In the genomic region with DNA sequence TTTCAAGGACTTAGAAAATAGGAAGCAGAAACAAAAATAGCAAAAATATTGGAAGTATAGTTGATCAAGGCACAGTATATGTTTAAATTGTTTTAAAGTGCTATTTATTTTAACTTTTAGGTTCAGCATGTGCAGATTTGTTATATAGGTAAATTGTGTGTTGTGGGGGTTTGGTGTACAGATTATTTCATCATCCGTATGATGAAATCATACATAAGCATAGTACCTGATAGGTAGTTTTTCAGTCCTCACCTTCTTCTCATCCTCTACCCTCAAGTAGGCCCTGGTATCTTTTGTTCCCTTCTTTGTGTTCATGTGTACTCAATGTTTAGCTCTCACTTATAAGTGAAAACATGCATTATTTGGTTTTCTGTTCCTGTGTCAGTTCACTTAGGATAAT, we compare ENCODE assay signal across 15 cellular contexts. TPM values are rescaled to one million over a fixed set of nuclear protein-coding genes. Genes with fewer than 3 reads are reported as not detected.
DNase-seq lines count a peak whose midpoint lies in the region; ATAC-seq and TF ChIP-seq lines count a peak whose summit lies in the region.
"Had no signal": no experiment of that assay in that cellular context is flagged by ENCODE, and none has a peak within 500 bp of the region (broad histone marks: within the 10 kb centered on the region; RNA-seq: fewer than 3 reads in every experiment).

No MANE protein-coding gene starts in this region.

- no peaks in the 10 kb centered on the region for H3K27me3 ChIP-seq in OCI-LY1 (ENCODE audit: insufficient read depth, low read length)

- H3K27me3 Mint-ChIP-seq in activated naive CD4-positive, alpha-beta T cell treated with anti-CD3 and anti-CD28 coated beads, Interleukin-2, amount 50 U/mL, for 24 hours = no peaks in the 10 kb centered on the region
- H3K27me3 Mint-ChIP-seq in activated naive CD8-positive, alpha-beta T cell treated with anti-CD3 and anti-CD28 coated beads for 36 hours = no peaks in the 10 kb centered on the region
- H3K27me3 Mint-ChIP-seq: B cell; CD8-positive, alpha-beta memory T cell had no signal

- peak overlapping the region; percentile 62 for H3K27ac ChIP-seq in OCI-LY1 (ENCODE audit: low read depth, low read length, poor library complexity, severe bottlenecking)

- H3K9ac ChIP-seq in OCI-LY1 (ENCODE audit: low read length) = no peak overlapping the region

- H3K9me3 Mint-ChIP-seq in activated naive CD4-positive, alpha-beta T cell treated with anti-CD3 and anti-CD28 coated beads, Interleukin-2, amount 50 U/mL, for 24 hours = peaks cover 5% of the 10 kb centered on the region
- H3K9me3 Mint-ChIP-seq in activated naive CD4-positive, alpha-beta T cell treated with anti-CD3 and anti-CD28 coated beads, Interleukin-2, amount 50 U/mL, for 72 hours = peaks cover 5 to 6% of the 10 kb centered on the region in 2 donors
- H3K9me3 Mint-ChIP-seq in activated naive CD8-positive, alpha-beta T cell treated with anti-CD3 and anti-CD28 coated beads for 36 hours = peaks cover 7% of the 10 kb centered on the region
- H3K9me3 Mint-ChIP-seq: GM23338 had no signal

- no peak overlapping the region for H2AFZ ChIP-seq in OCI-LY1 (ENCODE audit: low read length)

- no peak overlapping the region for H3K4me3 Mint-ChIP-seq in activated naive CD4-positive, alpha-beta T cell treated with anti-CD3 and anti-CD28 coated beads, Interleukin-2, amount 50 U/mL, for 24 hours
- no peak overlapping the region for H3K4me3 Mint-ChIP-seq in activated naive CD8-positive, alpha-beta T cell treated with anti-CD3 and anti-CD28 coated beads for 36 hours
- H3K4me3 Mint-ChIP-seq: B cell; CD8-positive, alpha-beta memory T cell; GM23338 had no signal

- no peak for DNase-seq in activated naive CD4-positive, alpha-beta T cell treated with anti-CD3 and anti-CD28 coated beads, Interleukin-2, amount 50 U/mL, for 72 hours (ENCODE audit: low spot score in 2 of 2)
- DNase-seq in activated naive CD8-positive, alpha-beta T cell treated with anti-CD3 and anti-CD28 coated beads for 36 hours = no peak
- DNase-seq in NCI-H1930 (lab: John Stamatoyannopoulos, UW) (no peak), Kasumi-1 (lab: John Stamatoyannopoulos, UW) (no peak)
- DNase-seq: C1 segment of cervical spinal cord; Caco-2; CD8-positive, alpha-beta memory T cell; DND-41; GDM1; H7 had no signal

- no peak overlapping the region for H3K4me3 ChIP-seq in OCI-LY1 (ENCODE audit: low read depth, low read length, poor library complexity, severe bottlenecking)
- H3K4me3 ChIP-seq: GM23338 had no signal

- no peak for ATAC-seq in activated naive CD4-positive, alpha-beta T cell treated with anti-CD3 and anti-CD28 coated beads, Interleukin-2, amount 50 U/mL, for 72 hours
- ATAC-seq in HG03354 (IDR thresholded peaks at IDR 0.05; ENCODE audit: poor library complexity, severe bottlenecking, unreplicated experiment) = no peak
- ATAC-seq: GM23338 had no signal

- no peaks in the 10 kb centered on the region for H3K9me3 ChIP-seq in OCI-LY1 (ENCODE audit: low read length)
- H3K9me3 ChIP-seq: Caco-2 had no signal

- no peaks in the 10 kb centered on the region for H4K20me1 ChIP-seq in OCI-LY1 (ENCODE audit: insufficient read depth, low read length)

- H3K27ac Mint-ChIP-seq in activated naive CD4-positive, alpha-beta T cell treated with anti-CD3 and anti-CD28 coated beads, Interleukin-2, amount 50 U/mL, for 24 hours = peak overlapping the region; percentile 60
- H3K27ac Mint-ChIP-seq in activated naive CD4-positive, alpha-beta T cell treated with anti-CD3 and anti-CD28 coated beads, Interleukin-2, amount 50 U/mL, for 72 hours = peak overlapping the region in 1 of 2 donors; percentile 3
- H3K27ac Mint-ChIP-seq in activated naive CD8-positive, alpha-beta T cell treated with anti-CD3 and anti-CD28 coated beads for 36 hours = peak overlapping the region; percentile 47
- H3K27ac Mint-ChIP-seq: B cell, GM23338 had no signal

- H3K9me2 ChIP-seq in OCI-LY1 (ENCODE audit: low read depth, low read length) = no peaks in the 10 kb centered on the region

- no peak for TF ChIP-seq CTCF in OCI-LY1 (IDR thresholded peaks at IDR 0.05; ENCODE audit: low read length)

- peaks cover 51% of the 10 kb centered on the region for H3K36me3 Mint-ChIP-seq in activated naive CD4-positive, alpha-beta T cell treated with anti-CD3 and anti-CD28 coated beads, Interleukin-2, amount 50 U/mL, for 24 hours
- H3K36me3 Mint-ChIP-seq in activated naive CD4-positive, alpha-beta T cell treated with anti-CD3 and anti-CD28 coated beads, Interleukin-2, amount 50 U/mL, for 72 hours = peaks cover 27 to 55% of the 10 kb centered on the region in 2 donors
- peaks cover 43% of the 10 kb centered on the region for H3K36me3 Mint-ChIP-seq in activated naive CD8-positive, alpha-beta T cell treated with anti-CD3 and anti-CD28 coated beads for 36 hours

- H3K79me2 ChIP-seq in OCI-LY1 (ENCODE audit: insufficient read depth, low read length) = peaks cover 21% of the 10 kb centered on the region

- H3K4me2 ChIP-seq in OCI-LY1 (ENCODE audit: low read length) = no peak overlapping the region
- H3K4me2 ChIP-seq: GM23338 had no signal

- H3F3A ChIP-seq in OCI-LY1 (ENCODE audit: insufficient read depth, low read length) = 0 out of 2 replicates have a peak, but pooled peaks cover 3% of the 10 kb centered on the region

- H3K4me1 Mint-ChIP-seq in activated naive CD4-positive, alpha-beta T cell treated with anti-CD3 and anti-CD28 coated beads, Interleukin-2, amount 50 U/mL, for 24 hours = peaks cover 12% of the 10 kb centered on the region
- H3K4me1 Mint-ChIP-seq in activated naive CD8-positive, alpha-beta T cell treated with anti-CD3 and anti-CD28 coated beads for 36 hours = no peaks in the 10 kb centered on the region
- H3K4me1 Mint-ChIP-seq: GM23338 had no signal

- peaks cover 98% of the 10 kb centered on the region for H3K36me3 ChIP-seq in OCI-LY1 (ENCODE audit: insufficient read depth, low read length)

- H3K4me1 ChIP-seq in OCI-LY1 (ENCODE audit: insufficient read depth, low read length, severe bottlenecking) = peaks cover 11% of the 10 kb centered on the region
- H3K4me1 ChIP-seq: Caco-2 had no signal

RNA-seq across cellular contexts. Expression of gene KLHL6, which starts 50.9 kb away (rescaled TPM):
- 10 to 100 TPM; 47.0 to 72.9 TPM for total RNA-seq in activated naive CD4-positive, alpha-beta T cell treated with anti-CD3 and anti-CD28 coated beads, Interleukin-2, amount 50 U/mL, for 72 hours
- 10 to 100 TPM; 26.6 to 26.8 TPM for total RNA-seq in activated naive CD8-positive, alpha-beta T cell treated with anti-CD3 and anti-CD28 coated beads for 36 hours
- total RNA-seq: Caco-2, GM23338 had no signal
